Comparison of ENCODE assay signal across 1 cellular context in genomic region chr11:117232911-117233409, GRCh38.
TF ChIP-seq lines count a peak whose summit lies in the region.

No MANE protein-coding gene starts in this region.

TF ChIP-seq in A549, 52 proteins besides CTCF, POLR2A, EP300 and RAD21 (continued from another document):
- TF ChIP-seq HES2 (IDR thresholded peaks at IDR 0.05) (no peak), MAZ (IDR thresholded peaks at IDR 0.05; ENCODE audit: borderline replicate concordance, low read depth, low read length) (no peak), ESRRA (IDR thresholded peaks at IDR 0.05; ENCODE audit: borderline replicate concordance, low read length) (no peak), MAX (IDR thresholded peaks at IDR 0.05) (no peak), BHLHE40 (IDR thresholded peaks at IDR 0.05; ENCODE audit: low read depth, low read length) (no peak), SREBF2 (IDR thresholded peaks at IDR 0.05) (no peak), BCL3 (IDR thresholded peaks at IDR 0.05) (no peak), EHF (CRISPR knock-in tag; IDR thresholded peaks at IDR 0.05) (no peak)
